Comparison of ENCODE assay signal across 8 cellular contexts in the genomic region with DNA sequence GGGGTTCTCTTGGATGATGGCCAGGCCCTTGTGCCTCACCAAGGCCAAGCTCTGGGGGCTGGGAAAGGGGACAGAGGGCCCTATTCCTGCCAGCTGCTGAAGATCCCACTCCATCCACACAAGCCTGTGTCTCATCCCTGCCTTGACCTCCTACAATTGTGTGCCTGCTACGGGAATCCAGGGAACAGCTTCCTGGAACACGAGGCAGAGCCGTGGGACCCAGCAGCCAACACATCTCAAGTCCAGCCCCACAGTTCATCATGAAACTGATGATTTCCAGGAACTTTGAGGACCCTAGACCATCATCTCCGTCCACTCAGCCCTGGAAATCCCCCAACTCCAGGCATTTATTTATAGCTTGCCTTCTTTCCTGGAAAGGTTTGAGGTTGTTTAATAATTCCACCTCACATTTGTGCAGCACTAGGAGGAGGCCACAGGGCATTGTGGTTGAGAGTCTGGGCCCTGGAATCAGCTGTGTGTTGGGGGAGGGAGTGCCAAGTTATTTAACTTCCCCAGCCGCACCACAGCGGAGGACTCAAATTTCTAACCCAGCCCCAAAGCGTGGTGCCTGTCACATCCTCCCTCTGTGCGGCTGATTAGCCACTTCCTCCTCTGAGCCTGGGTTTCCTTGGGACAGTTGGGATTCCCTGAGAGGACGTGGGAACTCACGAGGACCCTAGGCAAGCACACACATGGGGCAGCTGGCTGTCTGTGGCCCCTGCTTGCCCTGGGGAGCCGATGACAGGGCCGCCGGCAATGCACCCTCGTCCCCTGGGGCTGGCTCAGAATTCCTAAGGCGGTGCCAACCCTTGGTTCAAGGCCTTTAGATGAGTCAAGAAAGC. TPM values are rescaled to one million over a fixed set of nuclear protein-coding genes. Genes with fewer than 3 reads are reported as not detected.
DNase-seq lines count a peak whose midpoint lies in the region; ATAC-seq and TF ChIP-seq lines count a peak whose summit lies in the region.

No MANE protein-coding gene starts in this region.

- intact Hi-C loops in left colon (cut with DNase I, micrococcal nuclease) = loop anchor here in 1 of 2 donors (10.0 kb wide), 1 partner anchor 57 kb away; no protein-coding TSS in a partner anchor

- DNase-seq in activated T-cell treated with anti-CD3 and anti-CD28 coated beads, Interleukin-2, amount 50 U/mL, for 48 hours = peak; percentile 28 to 31
- no peak for DNase-seq in activated T-cell treated with anti-CD3 and anti-CD28 coated beads, Interleukin-2, amount 50 U/mL, for 1 hour
- DNase-seq in NOMO-1 treated with dmso at 0.1 percent for 144 hours (lab: John Stamatoyannopoulos, UW; ENCODE audit: unreplicated experiment) (peak; percentile 79), cardiac fibroblast (ENCODE audit: low read depth in 2 of 2) (peak; percentile 87 to 89), left colon (peak; percentile 29 to 55), NCI-H187 (lab: John Stamatoyannopoulos, UW) (no peak)
- no peak for DNase-seq in stimulated activated naive CD8-positive, alpha-beta T cell treated with anti-CD3 and anti-CD28 coated beads, Interleukin-15, amount 100 ng/mL, for 72 hours

- H3K27me3 Mint-ChIP-seq in stimulated activated naive CD8-positive, alpha-beta T cell treated with anti-CD3 and anti-CD28 coated beads, Interleukin-15, amount 100 ng/mL, for 72 hours = peaks cover 22% of the 10 kb centered on the region

- peak overlapping the region in 1 of 2 donors; percentile 16 for H3K4me3 Mint-ChIP-seq in stimulated activated naive CD8-positive, alpha-beta T cell treated with anti-CD3 and anti-CD28 coated beads, Interleukin-15, amount 100 ng/mL, for 72 hours

- H3K4me1 Mint-ChIP-seq in stimulated activated naive CD8-positive, alpha-beta T cell treated with anti-CD3 and anti-CD28 coated beads, Interleukin-15, amount 100 ng/mL, for 72 hours = peaks cover 24% of the 10 kb centered on the region

- TF ChIP-seq CTCF in cardiac fibroblast (IDR thresholded peaks at IDR 0.05; ENCODE audit: low read depth, low read length) = no peak

- H3K9me3 Mint-ChIP-seq in stimulated activated naive CD8-positive, alpha-beta T cell treated with anti-CD3 and anti-CD28 coated beads, Interleukin-15, amount 100 ng/mL, for 72 hours = no peaks in the 10 kb centered on the region

- H3K27ac Mint-ChIP-seq in stimulated activated naive CD8-positive, alpha-beta T cell treated with anti-CD3 and anti-CD28 coated beads, Interleukin-15, amount 100 ng/mL, for 72 hours = no peak overlapping the region

- ATAC-seq in left colon (peak; percentile 25), HG02588 (IDR thresholded peaks at IDR 0.05; ENCODE audit: unreplicated experiment) (no peak)
- ATAC-seq in stimulated activated naive CD8-positive, alpha-beta T cell treated with anti-CD3 and anti-CD28 coated beads, Interleukin-15, amount 100 ng/mL, for 72 hours = peak; percentile 56

- no peak overlapping the region for H3K4me3 ChIP-seq in cardiac fibroblast (replicated peaks in 1 of 2; ENCODE audit: low read depth in 2 of 2, low read length in 2 of 2)

RNA-seq across cellular contexts. Expression of gene GGTA1, which starts 58.2 kb away (rescaled TPM):
- 1 to 10 TPM; 2.0 to 5.6 TPM for total RNA-seq in left colon

Comparison
In these comparisons a context has a peak if more than half of its experiments do, and no peak if none do; other contexts are left out.
1. DNase-seq: peak in activated T-cell treated with anti-CD3 and anti-CD28 coated beads, Interleukin-2, amount 50 U/mL, for 48 hours (2 of 2), NOMO-1 treated with dmso at 0.1 percent for 144 hours (single experiment), cardiac fibroblast (2 of 2) and left colon (2 of 2); none in activated T-cell treated with anti-CD3 and anti-CD28 coated beads, Interleukin-2, amount 50 U/mL, for 1 hour (single experiment), stimulated activated naive CD8-positive, alpha-beta T cell treated with anti-CD3 and anti-CD28 coated beads, Interleukin-15, amount 100 ng/mL, for 72 hours (0 of 2) and NCI-H187 (0 of 2).